1 cellular context compared by ENCODE assay signal in the genomic region with DNA sequence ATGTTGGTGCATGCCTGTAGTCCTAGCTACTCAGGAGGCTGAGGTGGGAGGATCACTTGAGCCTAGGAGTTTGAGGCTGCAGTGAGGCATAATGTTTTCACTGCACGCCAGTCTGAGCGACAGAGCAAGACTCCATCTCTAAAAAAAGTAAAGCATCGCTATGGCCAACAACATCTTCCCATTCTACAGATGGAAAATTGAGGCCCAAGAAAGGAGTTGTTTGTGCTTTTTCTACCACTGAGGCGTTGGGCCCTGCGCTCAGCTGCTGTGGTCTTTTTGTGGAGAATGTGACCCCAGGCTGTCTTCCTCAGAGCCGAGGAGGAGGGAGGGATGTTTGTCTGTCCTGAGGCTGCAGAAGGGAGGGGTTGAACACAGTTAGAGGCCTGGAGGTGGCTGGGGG.
TF ChIP-seq lines count a peak whose summit lies in the region.

No MANE protein-coding gene starts in this region.

TF ChIP-seq in HepG2, 621 proteins besides CTCF, POLR2A, EP300 and RAD21:
- TF ChIP-seq ZNF629 (CRISPR knock-in tag; conservative IDR thresholded peaks at IDR 0.05) (peak; percentile 85), NONO (IDR thresholded peaks at IDR 0.05) (no peak), NONO (CRISPR knock-in tag; conservative IDR thresholded peaks at IDR 0.05) (no peak), ADNP (CRISPR knock-in tag; IDR thresholded peaks at IDR 0.05) (no peak), RFX1 (IDR thresholded peaks at IDR 0.05) (no peak), ZMYM3 (CRISPR knock-in tag; IDR thresholded peaks at IDR 0.05) (peak; percentile 79)
